In the genomic region with DNA sequence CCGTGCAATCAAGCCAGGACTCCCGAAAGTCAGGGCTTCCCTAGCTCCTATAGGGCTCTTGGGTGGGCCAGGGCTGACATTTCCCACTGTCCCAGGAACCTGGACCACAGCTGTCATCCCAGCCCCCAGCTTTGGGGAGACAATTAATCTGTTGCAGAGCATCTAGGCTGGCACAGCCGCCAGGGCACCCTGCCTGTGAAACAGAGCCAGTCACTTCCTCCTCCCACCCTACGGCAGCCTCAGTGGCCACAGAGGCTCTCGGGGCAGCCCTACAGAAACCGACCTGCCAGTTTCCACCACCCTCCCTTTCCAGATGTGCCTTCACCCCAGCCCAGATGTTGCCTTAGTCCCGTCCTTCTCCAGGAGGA, we compare ENCODE assay signal across 1 cellular context.
TF ChIP-seq lines count a peak whose summit lies in the region.

No MANE protein-coding gene starts in this region.

TF ChIP-seq in WTC11, 78 proteins besides CTCF, POLR2A, EP300 and RAD21 (continued from another document):
- TF ChIP-seq, protein P1, sequence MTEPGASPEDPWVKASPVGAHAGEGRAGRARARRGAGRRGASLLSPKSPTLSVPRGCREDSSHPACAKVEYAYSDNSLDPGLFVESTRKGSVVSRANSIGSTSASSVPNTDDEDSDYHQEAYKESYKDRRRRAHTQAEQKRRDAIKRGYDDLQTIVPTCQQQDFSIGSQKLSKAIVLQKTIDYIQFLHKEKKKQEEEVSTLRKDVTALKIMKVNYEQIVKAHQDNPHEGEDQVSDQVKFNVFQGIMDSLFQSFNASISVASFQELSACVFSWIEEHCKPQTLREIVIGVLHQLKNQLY (CRISPR knock-in tag; IDR thresholded peaks at IDR 0.05): no peak
- TF ChIP-seq TP53 (CRISPR knock-in tag; IDR thresholded peaks at IDR 0.05): no peak
- TF ChIP-seq TCF7 (CRISPR knock-in tag; IDR thresholded peaks at IDR 0.05; ENCODE audit: low read depth): no peak
- TF ChIP-seq, protein P2, sequence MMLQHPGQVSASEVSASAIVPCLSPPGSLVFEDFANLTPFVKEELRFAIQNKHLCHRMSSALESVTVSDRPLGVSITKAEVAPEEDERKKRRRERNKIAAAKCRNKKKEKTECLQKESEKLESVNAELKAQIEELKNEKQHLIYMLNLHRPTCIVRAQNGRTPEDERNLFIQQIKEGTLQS (CRISPR knock-in tag; conservative IDR thresholded peaks at IDR 0.05): no peak
